ENCODE assay signal across 8 cellular contexts in the genomic region with DNA sequence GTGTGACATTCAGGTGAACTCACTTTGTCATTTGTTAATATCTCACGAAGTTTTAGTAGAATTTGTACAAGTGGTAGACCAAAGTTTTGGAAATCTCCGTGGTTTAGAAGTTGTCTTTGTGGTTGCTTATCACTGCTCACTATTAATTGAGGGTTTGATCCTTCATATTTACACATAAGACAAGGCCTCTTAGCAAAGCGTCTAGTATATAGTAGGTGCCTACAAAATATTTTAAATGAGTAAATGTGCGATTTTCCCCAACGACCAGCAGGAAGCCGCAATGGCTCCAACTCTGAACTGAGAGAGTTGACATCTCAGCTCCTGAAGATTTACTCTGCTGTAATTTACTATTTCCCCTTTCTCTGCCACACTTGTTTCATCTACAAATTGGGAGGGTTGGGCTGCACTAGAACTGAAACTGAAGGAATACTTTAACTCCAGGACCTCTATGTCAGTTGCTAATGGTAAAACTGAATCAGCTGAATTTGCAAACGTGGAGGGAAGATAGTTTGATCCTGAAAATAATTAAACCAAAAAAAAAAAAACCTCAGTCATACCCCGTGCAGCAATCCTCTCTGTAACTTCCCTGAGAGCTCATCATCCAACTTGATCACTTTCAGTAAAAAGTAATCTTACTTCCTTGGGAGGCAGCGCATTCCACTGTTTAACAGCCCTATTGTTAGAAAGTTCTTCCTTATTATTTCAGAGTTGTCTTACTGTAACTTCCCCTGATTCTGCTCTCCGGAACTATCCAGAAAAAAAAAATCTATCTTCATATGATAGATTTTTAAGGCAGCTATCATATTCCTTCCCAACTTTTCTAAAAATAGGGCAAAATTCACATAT. TPM values are rescaled to one million over a fixed set of nuclear protein-coding genes. Genes with fewer than 3 reads are reported as not detected.
DNase-seq lines count a peak whose midpoint lies in the region; ATAC-seq and TF ChIP-seq lines count a peak whose summit lies in the region.

No MANE protein-coding gene starts in this region.

- H3K36me3 Mint-ChIP-seq in naive B cell = no peaks in the 10 kb centered on the region

- peak overlapping the region; percentile 67 to 94 (median 88) for H3K4me3 Mint-ChIP-seq in naive B cell

- H3K9me3 Mint-ChIP-seq in naive B cell = no peaks in the 10 kb centered on the region

- H3K4me1 ChIP-seq in colonic mucosa = no peaks in the 10 kb centered on the region

- H3K4me3 ChIP-seq in BJ (ENCODE audit: low read depth, low read length) (peak overlapping the region; percentile 61), MG63 (peak overlapping the region; percentile 85), colonic mucosa (peak overlapping the region; percentile 85)

- peak in 1 of 2 donors; percentile 14 for ATAC-seq in naive B cell (ENCODE audit: low read depth in 2 of 2)
- ATAC-seq in GM18861 (IDR thresholded peaks at IDR 0.05; ENCODE audit: unreplicated experiment) = no peak
- no peak for ATAC-seq in GM18868 (IDR thresholded peaks at IDR 0.05; ENCODE audit: unreplicated experiment)
- no peak for ATAC-seq in HG03025 (IDR thresholded peaks at IDR 0.05; ENCODE audit: low FRiP score, unreplicated experiment)

- peak overlapping the region; percentile 98 for H3K27ac ChIP-seq in colonic mucosa

- peaks cover 0 to 19% (median 15%) of the 10 kb centered on the region in 3 donors for H3K27me3 Mint-ChIP-seq in naive B cell

- TF ChIP-seq CTCF in BJ (IDR thresholded peaks at IDR 0.05; ENCODE audit: insufficient read depth, low read depth, low read length) (no peak), colonic mucosa (IDR thresholded peaks at IDR 0.05) (no peak)

- H3K4me1 Mint-ChIP-seq in naive B cell = peaks cover 15 to 22% (median 17%) of the 10 kb centered on the region in 3 donors

- intact Hi-C loops in colonic mucosa (cut with DNase I) = no loop called here

- no peak for DNase-seq in BJ (ENCODE audit: low read depth)
- DNase-seq in MG63 = no peak
- DNase-seq in colonic mucosa = peak; percentile 35
- peak; percentile 21 for DNase-seq in naive B cell
- DNase-seq in central memory CD4-positive, alpha-beta T cell = no peak

- H3K9ac ChIP-seq in colonic mucosa (ENCODE audit: low read depth in 2 of 2, low read length in 2 of 2) = peak overlapping the region; percentile 88 to 96

- no peaks in the 10 kb centered on the region for H3K36me3 ChIP-seq in BJ (ENCODE audit: control insufficient read depth, insufficient read depth, low read length)
- peaks cover 53% of the 10 kb centered on the region for H3K36me3 ChIP-seq in MG63
- no peaks in the 10 kb centered on the region for H3K36me3 ChIP-seq in colonic mucosa

- CTCF ChIA-PET in BJ (lab: Yijun Ruan, JAX) = interaction anchor here (0.6 to 1.9 kb wide), 3 partner anchors 9 to 441 kb away, joined by 3 to 4 read pairs (median 3); a partner anchor contains a TSS

- H3K27me3 ChIP-seq in BJ (ENCODE audit: control insufficient read depth, insufficient read depth, low read length) (no peaks in the 10 kb centered on the region), MG63 (no peaks in the 10 kb centered on the region), colonic mucosa (no peaks in the 10 kb centered on the region)

- POLR2A ChIA-PET in BJ (lab: Charles Lee) = interaction anchor here (0.7 to 0.8 kb wide), 2 partner anchors 86 to 322 kb away, joined by 4 to 6 read pairs; no protein-coding TSS in a partner anchor

- H3K9me3 ChIP-seq in MG63 (no peaks in the 10 kb centered on the region), colonic mucosa (no peaks in the 10 kb centered on the region)

- H3K27ac Mint-ChIP-seq in naive B cell = peak overlapping the region in 2 of 6 donors; percentile 51 to 87

RNA-seq across cellular contexts. Expression of a gene that starts 1.3 kb away (rescaled TPM):
- polyA plus RNA-seq in BJ (2011; rRNA removed) (33.8 and 41.2 TPM in 2 replicates), naive B cell (ENCODE audit: low read depth in 6 of 6) (1 to 10 TPM; 2.4 to 8.5 (median 3.1) TPM)
- 40.7 and 56.7 TPM in 2 replicates for polyA minus RNA-seq in BJ (2011; rRNA and poly(A)+ RNA removed)
- 16.7 and 23.2 TPM in 2 replicates for total RNA-seq in MG63 (2014; rRNA removed; shearing (Covaris generic); ENCODE audit: low replicate concordance)
- 10 to 100 TPM; 30.5 to 47.0 TPM for total RNA-seq in colonic mucosa

RNA-seq across cellular contexts. Expression of a gene that starts 9.6 kb away (rescaled TPM):
- polyA plus RNA-seq in BJ (2011; rRNA removed) (453 and 569 TPM in 2 replicates), naive B cell (ENCODE audit: low read depth in 6 of 6) (1 to 10 TPM in 1 of 6 donors, under 1 TPM in 1, not detected in 4; 0.19 to 1.9 TPM)
- polyA minus RNA-seq in BJ (2011; rRNA and poly(A)+ RNA removed) = 194 and 357 TPM in 2 replicates
- 95.6 and 135 TPM in 2 replicates for total RNA-seq in MG63 (2014; rRNA removed; shearing (Covaris generic); ENCODE audit: low replicate concordance)
- 10 to 100 TPM; 33.0 to 42.4 TPM for total RNA-seq in colonic mucosa

Comparison
In these comparisons a context has a peak if more than half of its experiments do, and no peak if none do; other contexts are left out.
1. DNase-seq: peak in colonic mucosa (single experiment) and naive B cell (single experiment); none in BJ (single experiment), MG63 (single experiment) and central memory CD4-positive, alpha-beta T cell (single experiment).
2. Peak in every context shown above with its lines, with median percentiles within 50 percentile points of each other: H3K4me3 ChIP-seq.